21 cellular contexts compared by ENCODE assay signal in the genomic region with DNA sequence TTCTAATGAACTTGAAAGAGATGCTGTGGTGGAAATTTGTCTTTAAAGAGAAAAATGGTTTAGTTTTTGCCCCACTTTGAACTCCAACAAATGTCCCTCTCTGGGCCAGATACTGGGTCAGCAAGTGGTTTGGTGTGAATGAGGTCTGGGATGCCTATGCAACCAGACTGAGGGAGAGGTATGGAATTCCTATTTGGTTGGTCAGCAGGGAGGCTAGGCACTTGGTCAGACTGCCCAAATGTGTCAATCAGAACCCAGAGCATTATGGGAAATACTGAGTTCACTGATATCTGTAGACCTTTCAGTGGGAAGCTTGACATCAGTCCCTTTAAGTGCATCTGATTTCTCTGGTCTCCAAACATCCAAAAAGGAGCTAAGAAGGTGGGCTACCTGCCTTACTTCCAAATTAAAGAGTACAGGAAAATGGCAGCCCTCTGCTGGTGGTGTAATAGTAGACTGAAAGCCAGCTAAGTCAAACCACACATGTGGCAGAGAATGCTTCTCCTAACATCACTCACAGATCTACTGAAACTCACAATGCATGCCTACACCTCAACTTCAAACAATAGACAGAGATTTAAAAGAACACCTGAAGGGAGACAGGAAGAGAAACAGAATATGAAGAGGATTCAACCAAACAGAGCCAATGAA.
"Had no signal": no experiment of that assay in that cellular context is flagged by ENCODE, and none has a peak within 500 bp of the region (broad histone marks: within the 10 kb centered on the region; RNA-seq: fewer than 3 reads in every experiment).

No MANE protein-coding gene starts in this region.

- H3K4me1 ChIP-seq: lower lobe of right lung, pancreas, spleen, stomach, testis, upper lobe of right lung had no signal

- ATAC-seq: activated CD8-positive, alpha-beta T cell treated with anti-CD3 and anti-CD28 coated beads, Interleukin-2, amount 10 ng/mL, durations not matched to agents 7 days and 5 days; activated T-cell treated with anti-CD3 and anti-CD28 coated beads, Interleukin-2, amount 50 U/mL, for 72 hours; left colon; lower lobe of right lung; pancreas; sciatic nerve; upper lobe of right lung had no signal

- DNase-seq: activated CD4-positive, alpha-beta T cell treated with anti-CD3 and anti-CD28 coated beads, Interleukin-2, amount 10 ng/mL, durations not matched to agents 24 days and 14 days; activated CD8-positive, alpha-beta memory T cell treated with anti-CD3 and anti-CD28 coated beads, Interleukin-2, amount 50 U/mL, for 4 hours; activated CD8-positive, alpha-beta T cell treated with anti-CD3 and anti-CD28 coated beads, Interleukin-2, amount 10 ng/mL, durations not matched to agents 7 days and 5 days; activated gamma-delta T cell treated with Interleukin-2 at 50 U/mL for 16 hours; activated T-cell treated with anti-CD3 and anti-CD28 coated beads, Interleukin-2, amount 50 U/mL, for 72 hours; amniotic stem cell; brain microvascular endothelial cell; effector CD4-positive, alpha-beta T cell; foreskin fibroblast; immature natural killer cell; left colon; lower lobe of right lung; midbrain; pancreas; spleen; stimulated activated CD4-positive, alpha-beta T cell treated with anti-CD3 and anti-CD28 coated beads, Interleukin-1b, Interleukin-23, amount 100 ng/mL, for 48 hours; stomach; testis; upper lobe of right lung had no signal

- H3K4me3 ChIP-seq: coronary artery, lower lobe of right lung, pancreas, spleen, stomach, testis, upper lobe of right lung had no signal

- H3K36me3 ChIP-seq: brain microvascular endothelial cell, lower lobe of right lung, pancreas, spleen, stomach, upper lobe of right lung had no signal

- H3K27me3 ChIP-seq: brain microvascular endothelial cell, pancreas, spleen, stomach, testis, upper lobe of right lung had no signal

- H3K27ac ChIP-seq: brain microvascular endothelial cell, coronary artery, lower lobe of right lung, pancreas, spleen, stomach, testis, upper lobe of right lung had no signal

- H3K9me3 ChIP-seq: lower lobe of right lung, pancreas, testis, upper lobe of right lung had no signal
